1 cellular context compared by ENCODE assay signal in the genomic region with DNA sequence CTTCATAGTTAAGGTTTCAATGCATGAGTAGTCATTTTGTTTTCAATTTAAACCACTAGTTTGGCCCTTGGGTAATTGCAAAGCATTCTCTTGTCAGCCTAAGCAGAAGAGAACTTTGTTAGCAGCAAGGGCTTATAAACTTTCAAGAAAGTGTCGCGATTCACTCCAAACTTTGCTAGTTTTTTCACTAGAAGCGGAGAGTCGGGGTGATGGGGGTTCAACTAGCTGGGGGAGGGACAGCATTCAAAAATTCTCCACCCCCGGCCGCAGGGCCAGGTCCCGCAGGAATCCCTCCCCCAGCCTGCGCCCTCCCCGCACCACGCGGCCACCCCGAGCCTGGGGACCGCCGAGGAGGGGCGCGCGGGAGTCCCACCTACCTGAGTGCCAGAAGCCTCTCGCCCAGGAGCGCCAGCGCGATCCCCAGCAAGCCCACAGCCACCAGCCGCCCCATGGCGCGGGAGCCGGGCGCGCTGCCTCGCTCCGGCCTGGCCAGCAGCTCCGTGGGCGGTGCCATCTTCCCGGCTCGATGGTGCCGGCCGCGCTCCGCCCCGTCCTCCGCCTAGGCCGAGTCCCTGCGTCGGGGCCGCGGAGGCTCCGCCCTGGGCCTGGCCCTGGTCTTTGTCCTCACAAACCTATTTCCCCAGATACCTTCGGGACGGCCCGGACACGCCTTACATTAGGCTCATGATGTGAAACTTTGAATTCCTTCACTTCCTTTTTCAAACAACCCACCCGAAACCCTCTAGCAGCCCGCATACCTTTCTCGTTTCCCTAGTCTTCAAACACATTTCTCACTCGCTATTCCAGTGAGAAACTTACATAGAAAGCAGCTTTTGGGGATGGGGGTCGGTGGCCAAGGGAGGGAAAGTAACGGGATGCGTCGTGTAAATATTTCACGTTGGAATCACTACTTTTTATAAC.
A peak's percentile ranks its signal among the peaks of the same experiment; 100 is the strongest.
TF ChIP-seq lines count a peak whose summit lies in the region.

PON2 (minus strand) TSS at position 528 of the 921 bp plus-strand sequence; CDS start at position 451, 77 bp downstream.

TF ChIP-seq in HEK293, 187 proteins besides CTCF, POLR2A, EP300 and RAD21 (continued from another document and continues in another):
- TF ChIP-seq, protein P1, sequence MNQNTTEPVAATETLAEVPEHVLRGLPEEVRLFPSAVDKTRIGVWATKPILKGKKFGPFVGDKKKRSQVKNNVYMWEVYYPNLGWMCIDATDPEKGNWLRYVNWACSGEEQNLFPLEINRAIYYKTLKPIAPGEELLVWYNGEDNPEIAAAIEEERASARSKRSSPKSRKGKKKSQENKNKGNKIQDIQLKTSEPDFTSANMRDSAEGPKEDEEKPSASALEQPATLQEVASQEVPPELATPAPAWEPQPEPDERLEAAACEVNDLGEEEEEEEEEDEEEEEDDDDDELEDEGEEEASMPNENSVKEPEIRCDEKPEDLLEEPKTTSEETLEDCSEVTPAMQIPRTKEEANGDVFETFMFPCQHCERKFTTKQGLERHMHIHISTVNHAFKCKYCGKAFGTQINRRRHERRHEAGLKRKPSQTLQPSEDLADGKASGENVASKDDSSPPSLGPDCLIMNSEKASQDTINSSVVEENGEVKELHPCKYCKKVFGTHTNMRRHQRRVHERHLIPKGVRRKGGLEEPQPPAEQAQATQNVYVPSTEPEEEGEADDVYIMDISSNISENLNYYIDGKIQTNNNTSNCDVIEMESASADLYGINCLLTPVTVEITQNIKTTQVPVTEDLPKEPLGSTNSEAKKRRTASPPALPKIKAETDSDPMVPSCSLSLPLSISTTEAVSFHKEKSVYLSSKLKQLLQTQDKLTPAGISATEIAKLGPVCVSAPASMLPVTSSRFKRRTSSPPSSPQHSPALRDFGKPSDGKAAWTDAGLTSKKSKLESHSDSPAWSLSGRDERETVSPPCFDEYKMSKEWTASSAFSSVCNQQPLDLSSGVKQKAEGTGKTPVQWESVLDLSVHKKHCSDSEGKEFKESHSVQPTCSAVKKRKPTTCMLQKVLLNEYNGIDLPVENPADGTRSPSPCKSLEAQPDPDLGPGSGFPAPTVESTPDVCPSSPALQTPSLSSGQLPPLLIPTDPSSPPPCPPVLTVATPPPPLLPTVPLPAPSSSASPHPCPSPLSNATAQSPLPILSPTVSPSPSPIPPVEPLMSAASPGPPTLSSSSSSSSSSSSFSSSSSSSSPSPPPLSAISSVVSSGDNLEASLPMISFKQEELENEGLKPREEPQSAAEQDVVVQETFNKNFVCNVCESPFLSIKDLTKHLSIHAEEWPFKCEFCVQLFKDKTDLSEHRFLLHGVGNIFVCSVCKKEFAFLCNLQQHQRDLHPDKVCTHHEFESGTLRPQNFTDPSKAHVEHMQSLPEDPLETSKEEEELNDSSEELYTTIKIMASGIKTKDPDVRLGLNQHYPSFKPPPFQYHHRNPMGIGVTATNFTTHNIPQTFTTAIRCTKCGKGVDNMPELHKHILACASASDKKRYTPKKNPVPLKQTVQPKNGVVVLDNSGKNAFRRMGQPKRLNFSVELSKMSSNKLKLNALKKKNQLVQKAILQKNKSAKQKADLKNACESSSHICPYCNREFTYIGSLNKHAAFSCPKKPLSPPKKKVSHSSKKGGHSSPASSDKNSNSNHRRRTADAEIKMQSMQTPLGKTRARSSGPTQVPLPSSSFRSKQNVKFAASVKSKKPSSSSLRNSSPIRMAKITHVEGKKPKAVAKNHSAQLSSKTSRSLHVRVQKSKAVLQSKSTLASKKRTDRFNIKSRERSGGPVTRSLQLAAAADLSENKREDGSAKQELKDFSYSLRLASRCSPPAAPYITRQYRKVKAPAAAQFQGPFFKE (tag by site-specific recombination; IDR thresholded peaks at IDR 0.05; ENCODE audit: borderline replicate concordance), result no peak
- no peak for TF ChIP-seq ZNF2 (tag by site-specific recombination; IDR thresholded peaks at IDR 0.05)
- no peak; the same call in none of the 2 replicates for TF ChIP-seq MZF1 (tag by site-specific recombination; IDR thresholded peaks at IDR 0.05; ENCODE audit: borderline replicate concordance)
- TF ChIP-seq, protein P2, sequence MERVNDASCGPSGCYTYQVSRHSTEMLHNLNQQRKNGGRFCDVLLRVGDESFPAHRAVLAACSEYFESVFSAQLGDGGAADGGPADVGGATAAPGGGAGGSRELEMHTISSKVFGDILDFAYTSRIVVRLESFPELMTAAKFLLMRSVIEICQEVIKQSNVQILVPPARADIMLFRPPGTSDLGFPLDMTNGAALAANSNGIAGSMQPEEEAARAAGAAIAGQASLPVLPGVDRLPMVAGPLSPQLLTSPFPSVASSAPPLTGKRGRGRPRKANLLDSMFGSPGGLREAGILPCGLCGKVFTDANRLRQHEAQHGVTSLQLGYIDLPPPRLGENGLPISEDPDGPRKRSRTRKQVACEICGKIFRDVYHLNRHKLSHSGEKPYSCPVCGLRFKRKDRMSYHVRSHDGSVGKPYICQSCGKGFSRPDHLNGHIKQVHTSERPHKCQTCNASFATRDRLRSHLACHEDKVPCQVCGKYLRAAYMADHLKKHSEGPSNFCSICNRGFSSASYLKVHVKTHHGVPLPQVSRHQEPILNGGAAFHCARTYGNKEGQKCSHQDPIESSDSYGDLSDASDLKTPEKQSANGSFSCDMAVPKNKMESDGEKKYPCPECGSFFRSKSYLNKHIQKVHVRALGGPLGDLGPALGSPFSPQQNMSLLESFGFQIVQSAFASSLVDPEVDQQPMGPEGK (tag by site-specific recombination; IDR thresholded peaks at IDR 0.05), result peak; percentile 78
- TF ChIP-seq, protein P3, sequence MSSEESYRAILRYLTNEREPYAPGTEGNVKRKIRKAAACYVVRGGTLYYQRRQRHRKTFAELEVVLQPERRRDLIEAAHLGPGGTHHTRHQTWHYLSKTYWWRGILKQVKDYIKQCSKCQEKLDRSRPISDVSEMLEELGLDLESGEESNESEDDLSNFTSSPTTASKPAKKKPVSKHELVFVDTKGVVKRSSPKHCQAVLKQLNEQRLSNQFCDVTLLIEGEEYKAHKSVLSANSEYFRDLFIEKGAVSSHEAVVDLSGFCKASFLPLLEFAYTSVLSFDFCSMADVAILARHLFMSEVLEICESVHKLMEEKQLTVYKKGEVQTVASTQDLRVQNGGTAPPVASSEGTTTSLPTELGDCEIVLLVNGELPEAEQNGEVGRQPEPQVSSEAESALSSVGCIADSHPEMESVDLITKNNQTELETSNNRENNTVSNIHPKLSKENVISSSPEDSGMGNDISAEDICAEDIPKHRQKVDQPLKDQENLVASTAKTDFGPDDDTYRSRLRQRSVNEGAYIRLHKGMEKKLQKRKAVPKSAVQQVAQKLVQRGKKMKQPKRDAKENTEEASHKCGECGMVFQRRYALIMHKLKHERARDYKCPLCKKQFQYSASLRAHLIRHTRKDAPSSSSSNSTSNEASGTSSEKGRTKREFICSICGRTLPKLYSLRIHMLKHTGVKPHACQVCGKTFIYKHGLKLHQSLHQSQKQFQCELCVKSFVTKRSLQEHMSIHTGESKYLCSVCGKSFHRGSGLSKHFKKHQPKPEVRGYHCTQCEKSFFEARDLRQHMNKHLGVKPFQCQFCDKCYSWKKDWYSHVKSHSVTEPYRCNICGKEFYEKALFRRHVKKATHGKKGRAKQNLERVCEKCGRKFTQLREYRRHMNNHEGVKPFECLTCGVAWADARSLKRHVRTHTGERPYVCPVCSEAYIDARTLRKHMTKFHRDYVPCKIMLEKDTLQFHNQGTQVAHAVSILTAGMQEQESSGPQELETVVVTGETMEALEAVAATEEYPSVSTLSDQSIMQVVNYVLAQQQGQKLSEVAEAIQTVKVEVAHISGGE (tag by site-specific recombination; conservative IDR thresholded peaks at IDR 0.05; ENCODE audit: low read depth), result no peak; the same call in 1 of the 2 replicates
- TF ChIP-seq ZFP69B (tag by site-specific recombination; IDR thresholded peaks at IDR 0.05), result no peak
- peak; percentile 45; the same call in 1 of the 2 replicates for TF ChIP-seq YY2 (tag by site-specific recombination; IDR thresholded peaks at IDR 0.05)
- no peak for TF ChIP-seq ZNF677 (tag by site-specific recombination; IDR thresholded peaks at IDR 0.05)
- TF ChIP-seq, protein P4, sequence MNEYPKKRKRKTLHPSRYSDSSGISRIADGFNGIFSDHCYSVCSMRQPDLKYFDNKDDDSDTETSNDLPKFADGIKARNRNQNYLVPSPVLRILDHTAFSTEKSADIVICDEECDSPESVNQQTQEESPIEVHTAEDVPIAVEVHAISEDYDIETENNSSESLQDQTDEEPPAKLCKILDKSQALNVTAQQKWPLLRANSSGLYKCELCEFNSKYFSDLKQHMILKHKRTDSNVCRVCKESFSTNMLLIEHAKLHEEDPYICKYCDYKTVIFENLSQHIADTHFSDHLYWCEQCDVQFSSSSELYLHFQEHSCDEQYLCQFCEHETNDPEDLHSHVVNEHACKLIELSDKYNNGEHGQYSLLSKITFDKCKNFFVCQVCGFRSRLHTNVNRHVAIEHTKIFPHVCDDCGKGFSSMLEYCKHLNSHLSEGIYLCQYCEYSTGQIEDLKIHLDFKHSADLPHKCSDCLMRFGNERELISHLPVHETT (tag by site-specific recombination; IDR thresholded peaks at IDR 0.05), result no peak
- TF ChIP-seq ZNF211 (tag by site-specific recombination; IDR thresholded peaks at IDR 0.05; ENCODE audit: low read depth), result no peak
- no peak for TF ChIP-seq ZNF311 (tag by site-specific recombination; IDR thresholded peaks at IDR 0.05; ENCODE audit: borderline replicate concordance)
- TF ChIP-seq SCRT2 (tag by site-specific recombination; IDR thresholded peaks at IDR 0.05), result no peak
- TF ChIP-seq PBX3 (CRISPR knock-in tag; IDR thresholded peaks at IDR 0.05), result peak; percentile 82
- no peak for TF ChIP-seq ZNF571 (tag by site-specific recombination; IDR thresholded peaks at IDR 0.05)
- no peak for TF ChIP-seq SETDB1 (IDR thresholded peaks at IDR 0.05; ENCODE audit: insufficient read length, low read length)
- 0 out of 2 replicates have a peak, but pooled peaks have one; percentile 18 for TF ChIP-seq ZBTB6 (tag by site-specific recombination; IDR thresholded peaks at IDR 0.05)
- no peak for TF ChIP-seq ZNF514 (tag by site-specific recombination; IDR thresholded peaks at IDR 0.05)
- TF ChIP-seq ZNF791 (tag by site-specific recombination; IDR thresholded peaks at IDR 0.05), result no peak
- TF ChIP-seq ZNF624 (tag by site-specific recombination; IDR thresholded peaks at IDR 0.05), result no peak
- peak; percentile 67; the same call in 1 of the 2 replicates for TF ChIP-seq ZNF76 (tag by site-specific recombination; IDR thresholded peaks at IDR 0.05; ENCODE audit: borderline replicate concordance, low read depth)
- TF ChIP-seq MEIS1 (CRISPR knock-in tag; IDR thresholded peaks at IDR 0.05; ENCODE audit: borderline replicate concordance), result no peak
- peak; percentile 54; the same call in 1 of the 2 replicates for TF ChIP-seq KLF9 (tag by site-specific recombination; IDR thresholded peaks at IDR 0.05; ENCODE audit: low read depth)
- TF ChIP-seq, protein P5, sequence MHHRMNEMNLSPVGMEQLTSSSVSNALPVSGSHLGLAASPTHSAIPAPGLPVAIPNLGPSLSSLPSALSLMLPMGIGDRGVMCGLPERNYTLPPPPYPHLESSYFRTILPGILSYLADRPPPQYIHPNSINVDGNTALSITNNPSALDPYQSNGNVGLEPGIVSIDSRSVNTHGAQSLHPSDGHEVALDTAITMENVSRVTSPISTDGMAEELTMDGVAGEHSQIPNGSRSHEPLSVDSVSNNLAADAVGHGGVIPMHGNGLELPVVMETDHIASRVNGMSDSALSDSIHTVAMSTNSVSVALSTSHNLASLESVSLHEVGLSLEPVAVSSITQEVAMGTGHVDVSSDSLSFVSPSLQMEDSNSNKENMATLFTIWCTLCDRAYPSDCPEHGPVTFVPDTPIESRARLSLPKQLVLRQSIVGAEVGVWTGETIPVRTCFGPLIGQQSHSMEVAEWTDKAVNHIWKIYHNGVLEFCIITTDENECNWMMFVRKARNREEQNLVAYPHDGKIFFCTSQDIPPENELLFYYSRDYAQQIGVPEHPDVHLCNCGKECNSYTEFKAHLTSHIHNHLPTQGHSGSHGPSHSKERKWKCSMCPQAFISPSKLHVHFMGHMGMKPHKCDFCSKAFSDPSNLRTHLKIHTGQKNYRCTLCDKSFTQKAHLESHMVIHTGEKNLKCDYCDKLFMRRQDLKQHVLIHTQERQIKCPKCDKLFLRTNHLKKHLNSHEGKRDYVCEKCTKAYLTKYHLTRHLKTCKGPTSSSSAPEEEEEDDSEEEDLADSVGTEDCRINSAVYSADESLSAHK (tag by site-specific recombination; IDR thresholded peaks at IDR 0.05), result no peak
- TF ChIP-seq ZNF175 (tag by site-specific recombination; IDR thresholded peaks at IDR 0.05), result no peak
- no peak for TF ChIP-seq ZNF121 (tag by site-specific recombination; IDR thresholded peaks at IDR 0.05)
- TF ChIP-seq INSM2 (tag by site-specific recombination; IDR thresholded peaks at IDR 0.05), result 0 out of 2 replicates have a peak, but pooled peaks have one; percentile 46
- TF ChIP-seq ZNF776 (tag by site-specific recombination; IDR thresholded peaks at IDR 0.05; ENCODE audit: borderline replicate concordance), result no peak
- TF ChIP-seq ZNF169 (tag by site-specific recombination; IDR thresholded peaks at IDR 0.05), result no peak
- TF ChIP-seq ZNF704 (tag by site-specific recombination; IDR thresholded peaks at IDR 0.05), result no peak
